ENCODE assay signal across 31 cellular contexts in the genomic region with DNA sequence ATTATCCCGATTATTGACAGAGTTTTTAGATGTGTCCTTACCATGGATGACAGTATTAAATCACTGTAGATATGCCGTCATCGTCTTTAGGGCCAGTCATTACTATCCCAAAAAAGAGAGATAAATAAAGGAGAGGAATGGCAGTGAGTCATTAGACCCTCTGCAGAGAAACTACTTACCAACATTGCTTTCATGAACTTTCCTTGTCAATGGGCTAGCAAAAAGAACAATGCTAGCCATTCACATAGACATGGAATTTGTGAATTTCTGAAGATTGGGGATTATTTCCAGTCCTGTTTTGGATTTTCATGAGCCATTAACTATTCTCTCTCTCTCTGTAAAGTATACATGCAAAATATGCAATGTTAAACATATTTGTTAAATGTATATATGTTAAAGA.
"Had no signal": no experiment of that assay in that cellular context is flagged by ENCODE, and none has a peak within 500 bp of the region (broad histone marks: within the 10 kb centered on the region; RNA-seq: fewer than 3 reads in every experiment).

No MANE protein-coding gene starts in this region.

- H3K36me3 Mint-ChIP-seq: activated naive CD4-positive, alpha-beta T cell treated with anti-CD3 and anti-CD28 coated beads, Interleukin-2, amount 10 ng/mL, durations not matched to agents 7 days and 5 days; activated naive CD4-positive, alpha-beta T cell treated with anti-CD3 and anti-CD28 coated beads, Interleukin-2, amount 50 U/mL, for 72 hours; activated naive CD8-positive, alpha-beta T cell treated with anti-CD3 and anti-CD28 coated beads, Interleukin-2, amount 10 ng/mL, durations not matched to agents 7 days and 5 days had no signal

- DNase-seq: activated CD4-positive, alpha-beta memory T cell treated with anti-CD3 and anti-CD28 coated beads, Interleukin-2, amount 10 ng/mL, durations not matched to agents 7 days and 5 days; activated CD4-positive, alpha-beta T cell treated with anti-CD3 and anti-CD28 coated beads for 36 hours; activated CD4-positive, alpha-beta T cell treated with anti-CD3 and anti-CD28 coated beads, Interleukin-2, amount 10 ng/mL, durations not matched to agents 24 days and 14 days; activated CD4-positive, alpha-beta T cell treated with anti-CD3 and anti-CD28 coated beads, Interleukin-2, amount 50 U/mL, for 4 hours; activated CD4-positive, CD25-positive, alpha-beta regulatory T cell; activated CD4-positive, CD25-positive, alpha-beta regulatory T cell treated with anti-CD3 and anti-CD28 coated beads, Interleukin-2, amount 50 U/mL, for 72 hours; activated CD8-positive, alpha-beta memory T cell treated with anti-CD3 and anti-CD28 coated beads, Interleukin-2, amount 50 U/mL, for 48 hours; activated gamma-delta T cell; activated naive CD4-positive, alpha-beta T cell; activated naive CD4-positive, alpha-beta T cell treated with anti-CD3 and anti-CD28 coated beads, Interleukin-2, amount 10 ng/mL, durations not matched to agents 7 days and 5 days; activated naive CD8-positive, alpha-beta T cell treated with anti-CD3 and anti-CD28 coated beads, Interleukin-2, amount 10 ng/mL, durations not matched to agents 7 days and 5 days; activated T-cell treated with anti-CD3 and anti-CD28 coated beads for 4 hours; activated T-cell treated with anti-CD3 and anti-CD28 coated beads, Interleukin-2, amount 50 U/mL, for 24 hours; activated T-cell treated with anti-CD3 and anti-CD28 coated beads, Interleukin-2, amount 50 U/mL, for 72 hours; body of pancreas; caudate nucleus; cortex of kidney; dermis blood vessel endothelial cell; effector CD4-positive, alpha-beta T cell; effector memory CD8-positive, alpha-beta T cell; foreskin keratinocyte; heart right ventricle; T-helper 1 cell; T-helper 17 cell; T1000; WERI-Rb-1 had no signal

- H3K4me3 Mint-ChIP-seq: activated CD4-positive, alpha-beta memory T cell treated with anti-CD3 and anti-CD28 coated beads, Interleukin-2, amount 10 ng/mL, durations not matched to agents 7 days and 5 days; activated CD4-positive, alpha-beta T cell treated with anti-CD3 and anti-CD28 coated beads for 36 hours; activated CD4-positive, alpha-beta T cell treated with anti-CD3 and anti-CD28 coated beads, Interleukin-2, amount 10 ng/mL, durations not matched to agents 24 days and 14 days; activated naive CD4-positive, alpha-beta T cell treated with anti-CD3 and anti-CD28 coated beads, Interleukin-2, amount 10 ng/mL, durations not matched to agents 7 days and 5 days; activated naive CD8-positive, alpha-beta T cell treated with anti-CD3 and anti-CD28 coated beads, Interleukin-2, amount 10 ng/mL, durations not matched to agents 7 days and 5 days; activated T-cell treated with anti-CD3 and anti-CD28 coated beads, Interleukin-2, amount 50 U/mL, for 24 hours; activated T-cell treated with anti-CD3 and anti-CD28 coated beads, Interleukin-2, amount 50 U/mL, for 72 hours; effector memory CD8-positive, alpha-beta T cell; T-helper 17 cell; T-helper 2 cell treated with Interferon-gamma antibody and Interleukin-4, amounts not matched to agents 5 μg/mL and 100 μg/mL, for 36 hours had no signal

- H3K36me3 ChIP-seq: ascending aorta, esophagus muscularis mucosa, gastroesophageal sphincter, heart right ventricle, WERI-Rb-1 had no signal

- H3K27ac Mint-ChIP-seq: activated CD4-positive, alpha-beta memory T cell treated with anti-CD3 and anti-CD28 coated beads, Interleukin-2, amount 10 ng/mL, durations not matched to agents 7 days and 5 days; activated CD4-positive, alpha-beta T cell treated with anti-CD3 and anti-CD28 coated beads for 36 hours; activated CD4-positive, alpha-beta T cell treated with anti-CD3 and anti-CD28 coated beads, Interleukin-2, amount 10 ng/mL, durations not matched to agents 24 days and 14 days; activated naive CD4-positive, alpha-beta T cell treated with anti-CD3 and anti-CD28 coated beads, Interleukin-2, amount 10 ng/mL, durations not matched to agents 7 days and 5 days; activated naive CD4-positive, alpha-beta T cell treated with anti-CD3 and anti-CD28 coated beads, Interleukin-2, amount 50 U/mL, for 72 hours; activated naive CD8-positive, alpha-beta T cell treated with anti-CD3 and anti-CD28 coated beads, Interleukin-2, amount 10 ng/mL, durations not matched to agents 7 days and 5 days; activated T-cell treated with anti-CD3 and anti-CD28 coated beads, Interleukin-2, amount 50 U/mL, for 24 hours; activated T-cell treated with anti-CD3 and anti-CD28 coated beads, Interleukin-2, amount 50 U/mL, for 72 hours; effector memory CD8-positive, alpha-beta T cell; T-helper 17 cell; T-helper 2 cell treated with Interferon-gamma antibody and Interleukin-4, amounts not matched to agents 5 μg/mL and 100 μg/mL, for 36 hours had no signal

- H3K4me1 Mint-ChIP-seq: activated CD4-positive, alpha-beta memory T cell treated with anti-CD3 and anti-CD28 coated beads, Interleukin-2, amount 10 ng/mL, durations not matched to agents 7 days and 5 days; activated CD4-positive, alpha-beta T cell treated with anti-CD3 and anti-CD28 coated beads for 36 hours; activated CD4-positive, alpha-beta T cell treated with anti-CD3 and anti-CD28 coated beads, Interleukin-2, amount 10 ng/mL, durations not matched to agents 24 days and 14 days; activated naive CD4-positive, alpha-beta T cell treated with anti-CD3 and anti-CD28 coated beads, Interleukin-2, amount 10 ng/mL, durations not matched to agents 7 days and 5 days; activated naive CD8-positive, alpha-beta T cell treated with anti-CD3 and anti-CD28 coated beads, Interleukin-2, amount 10 ng/mL, durations not matched to agents 7 days and 5 days; T-helper 17 cell had no signal

- H3K9me3 ChIP-seq: ascending aorta, body of pancreas, esophagus muscularis mucosa, gastroesophageal sphincter, heart right ventricle had no signal

- H3K4me1 ChIP-seq: ascending aorta, body of pancreas, esophagus muscularis mucosa, foreskin keratinocyte, gastroesophageal sphincter, heart right ventricle had no signal

- ATAC-seq: activated CD4-positive, alpha-beta T cell treated with anti-CD3 and anti-CD28 coated beads for 36 hours; activated naive CD4-positive, alpha-beta T cell treated with anti-CD3 and anti-CD28 coated beads, Interleukin-2, amount 50 U/mL, for 72 hours; activated T-cell treated with anti-CD3 and anti-CD28 coated beads, Interleukin-2, amount 50 U/mL, for 72 hours; body of pancreas; effector memory CD8-positive, alpha-beta T cell; foreskin keratinocyte; gastroesophageal sphincter; heart right ventricle; T-helper 17 cell had no signal

- H3K27me3 ChIP-seq: ascending aorta, body of pancreas, esophagus muscularis mucosa, foreskin keratinocyte, gastroesophageal sphincter had no signal

- H3K27ac ChIP-seq: ascending aorta, body of pancreas, esophagus muscularis mucosa, foreskin keratinocyte, gastroesophageal sphincter, heart right ventricle, WERI-Rb-1 had no signal

- H3K4me3 ChIP-seq: ascending aorta, body of pancreas, esophagus muscularis mucosa, gastroesophageal sphincter, heart right ventricle had no signal

- H3K9me3 Mint-ChIP-seq: activated CD4-positive, alpha-beta memory T cell treated with anti-CD3 and anti-CD28 coated beads, Interleukin-2, amount 10 ng/mL, durations not matched to agents 7 days and 5 days; activated CD4-positive, alpha-beta T cell treated with anti-CD3 and anti-CD28 coated beads, Interleukin-2, amount 10 ng/mL, durations not matched to agents 24 days and 14 days; activated naive CD4-positive, alpha-beta T cell treated with anti-CD3 and anti-CD28 coated beads, Interleukin-2, amount 10 ng/mL, durations not matched to agents 7 days and 5 days; activated naive CD4-positive, alpha-beta T cell treated with anti-CD3 and anti-CD28 coated beads, Interleukin-2, amount 50 U/mL, for 72 hours; activated naive CD8-positive, alpha-beta T cell treated with anti-CD3 and anti-CD28 coated beads, Interleukin-2, amount 10 ng/mL, durations not matched to agents 7 days and 5 days; activated T-cell treated with anti-CD3 and anti-CD28 coated beads, Interleukin-2, amount 50 U/mL, for 24 hours; activated T-cell treated with anti-CD3 and anti-CD28 coated beads, Interleukin-2, amount 50 U/mL, for 72 hours; effector memory CD8-positive, alpha-beta T cell; T-helper 2 cell treated with Interferon-gamma antibody and Interleukin-4, amounts not matched to agents 5 μg/mL and 100 μg/mL, for 36 hours had no signal

- H3K27me3 Mint-ChIP-seq: activated CD4-positive, alpha-beta memory T cell treated with anti-CD3 and anti-CD28 coated beads, Interleukin-2, amount 10 ng/mL, durations not matched to agents 7 days and 5 days; activated CD4-positive, alpha-beta T cell treated with anti-CD3 and anti-CD28 coated beads for 36 hours; activated naive CD4-positive, alpha-beta T cell treated with anti-CD3 and anti-CD28 coated beads, Interleukin-2, amount 10 ng/mL, durations not matched to agents 7 days and 5 days; effector memory CD8-positive, alpha-beta T cell had no signal
